1 cellular context compared by ENCODE assay signal in genomic region chr3:122183521-122183892, GRCh38.
TF ChIP-seq lines count a peak whose summit lies in the region.

CASR (plus strand) TSS chr3:122183668; CDS start chr3:122254190, 70,522 bp downstream.

TF ChIP-seq in WTC11, 78 proteins besides CTCF, POLR2A, EP300 and RAD21 (continued from another document):
- TF ChIP-seq ESRRA (CRISPR knock-in tag; IDR thresholded peaks at IDR 0.05; ENCODE audit: borderline replicate concordance) (no peak), TEAD1 (CRISPR knock-in tag; IDR thresholded peaks at IDR 0.05) (no peak), ZNF396 (CRISPR knock-in tag; IDR thresholded peaks at IDR 0.05; ENCODE audit: borderline replicate concordance) (no peak)
TF ChIP-seq in WTC11: peak in this region for 0.
